ENCODE assay signal across 8 cellular contexts in genomic region chr15:92900712-92901052, GRCh38. TPM values are rescaled to one million over a fixed set of nuclear protein-coding genes. Genes with fewer than 3 reads are reported as not detected.
DNase-seq lines count a peak whose midpoint lies in the region; ATAC-seq, FAIRE-seq and TF ChIP-seq lines count a peak whose summit lies in the region.

No MANE protein-coding gene starts in this region.

- H3K4me3 ChIP-seq in ascending aorta = peak overlapping the region; percentile 71 to 78
- peak overlapping the region; percentile 88 to 89 (median 88) for H3K4me3 ChIP-seq in HepG2 (replicated peaks in 1 of 3; ENCODE audit: insufficient read depth in 1 of 3, low read depth in 2 of 3, low read length in 3 of 3)
- peak overlapping the region; percentile 34 to 69 (median 64) for H3K4me3 ChIP-seq in tibial nerve

- peaks cover 95% of the 10 kb centered on the region for H3K79me2 ChIP-seq in HepG2 (ENCODE audit: insufficient read depth, low read length)

- no peaks in the 10 kb centered on the region for H3K27me3 ChIP-seq in ascending aorta
- H3K27me3 ChIP-seq in HepG2 (ENCODE audit: control insufficient read depth in 1 of 2, insufficient read depth in 2 of 2, low read length in 2 of 2) = no peaks in the 10 kb centered on the region; a peak in 1 of 5 replicates
- no peaks in the 10 kb centered on the region for H3K27me3 ChIP-seq in tibial nerve

- TF ChIP-seq CTCF in ascending aorta (IDR thresholded peaks at IDR 0.05) = no peak
- no peak for TF ChIP-seq CTCF in HepG2 (CRISPR knock-in tag; IDR thresholded peaks at IDR 0.05)
- no peak for TF ChIP-seq CTCF in tibial nerve (IDR thresholded peaks at IDR 0.05)

- TF ChIP-seq EP300 in HepG2 (IDR thresholded peaks at IDR 0.05; ENCODE audit: low read depth in 2 of 2, low read length in 2 of 2) = no peak
- no peak for TF ChIP-seq EP300 in HepG2 (CRISPR knock-in tag; IDR thresholded peaks at IDR 0.05; ENCODE audit: borderline replicate concordance)
- no peak for TF ChIP-seq EP300 in tibial nerve (IDR thresholded peaks at IDR 0.05)

- in situ Hi-C loops in HepG2 (cut with HindIII; ENCODE audit: extremely low pct_ligation_motif_present, low pct_unique_long_range_greater_than_20kb) = no loop called here

- peaks cover 83% of the 10 kb centered on the region for H3K36me3 Mint-ChIP-seq in activated naive CD4-positive, alpha-beta T cell treated with anti-CD3 and anti-CD28 coated beads for 36 hours (ENCODE audit: low read depth)

- H3K36me3 ChIP-seq in ascending aorta = peaks cover 11 to 20% of the 10 kb centered on the region in 2 donors
- peaks cover 1 to 27% of the 10 kb centered on the region in 2 experiments; a peak in 4 of 5 replicates for H3K36me3 ChIP-seq in HepG2 (replicated peaks in 1 of 2; ENCODE audit: control insufficient read depth in 1 of 2, insufficient read depth in 2 of 2, low read length in 2 of 2)
- peaks cover 0 to 8% (median 0%) of the 10 kb centered on the region in 3 donors for H3K36me3 ChIP-seq in tibial nerve

- ATAC-seq in HepG2 = no peak
- no peak for ATAC-seq in GM18861 (IDR thresholded peaks at IDR 0.05; ENCODE audit: unreplicated experiment)

- no peak overlapping the region for H2AFZ ChIP-seq in HepG2 (ENCODE audit: low read length)

- peaks cover 47% of the 10 kb centered on the region for H3K4me1 Mint-ChIP-seq in activated naive CD4-positive, alpha-beta T cell treated with anti-CD3 and anti-CD28 coated beads for 36 hours (ENCODE audit: low read depth)

- CTCF ChIA-PET in activated naive CD4-positive, alpha-beta T cell treated with anti-CD3 and anti-CD28 coated beads for 36 hours (lab: Charles Lee) = interaction anchor here (0.8 to 5.2 kb wide), 11 partner anchors 12 to 103 kb away, joined by 3 to 48 read pairs (median 6); no protein-coding TSS in a partner anchor
- CTCF ChIA-PET in HepG2 (lab: Yijun Ruan, JAX; ENCODE audit: low intra/inter-chr PET ratio, low total read pairs) = no interaction called here

- peaks cover 6% of the 10 kb centered on the region for H3K9me3 Mint-ChIP-seq in activated naive CD4-positive, alpha-beta T cell treated with anti-CD3 and anti-CD28 coated beads for 36 hours

- no peaks in the 10 kb centered on the region for H3K9me3 ChIP-seq in ascending aorta
- H3K9me3 ChIP-seq in HepG2 (ENCODE audit: low read length) = no peaks in the 10 kb centered on the region
- no peaks in the 10 kb centered on the region for H3K9me3 ChIP-seq in tibial nerve

- intact Hi-C loops in activated naive CD4-positive, alpha-beta T cell treated with anti-CD3 and anti-CD28 coated beads for 36 hours (cut with micrococcal nuclease) = loop anchor here (1.0 to 10.0 kb wide), 5 partner anchors 11 to 1334 kb away; partner anchors contain the start of gene MCTP2
- intact Hi-C loops in ascending aorta (cut with DNase I) (no loop called here), HepG2 (cut with micrococcal nuclease; ENCODE audit: unreplicated experiment) (loop anchor here (2.0 kb wide), 1 partner anchor 16 kb away; no protein-coding TSS in a partner anchor)

- POLR2A ChIA-PET in HepG2 (lab: Yijun Ruan, JAX) = interaction anchor here (0.7 to 10.5 kb wide), 18 partner anchors 8 to 186 kb away, joined by 3 to 185 read pairs (median 7); no protein-coding TSS in a partner anchor

- H4K20me1 ChIP-seq in HepG2 (ENCODE audit: insufficient read depth, low read length) = peaks cover 35% of the 10 kb centered on the region

- H3K4me1 ChIP-seq in ascending aorta (peaks cover 0 to 29% of the 10 kb centered on the region in 2 donors), HepG2 (ENCODE audit: insufficient read depth, low read length) (peaks cover 18% of the 10 kb centered on the region), tibial nerve (peaks cover 0 to 71% (median 37%) of the 10 kb centered on the region in 4 donors)

- FAIRE-seq in HepG2 (lab: Jason Lieb, UNC) = no peak

- peak overlapping the region; percentile 98 for H3K27ac Mint-ChIP-seq in activated naive CD4-positive, alpha-beta T cell treated with anti-CD3 and anti-CD28 coated beads for 36 hours

- peak overlapping the region; percentile 94 to 97 for H3K27ac ChIP-seq in ascending aorta
- peak overlapping the region; percentile 100 for H3K27ac ChIP-seq in HepG2 (ENCODE audit: extremely low read length, insufficient read depth, low read length)
- peak overlapping the region; percentile 90 to 99 (median 98) for H3K27ac ChIP-seq in tibial nerve

- peak overlapping the region; percentile 99 for H3K9ac ChIP-seq in HepG2 (ENCODE audit: insufficient read depth, low read depth, low read length)

- under 1% methylated on average over 6 of the region's 6 CpGs for WGBS in HepG2 (ENCODE audit: low lambda C conversion rate)
- WGBS in tibial nerve, 2 donors = 1 to 2% methylated on average over 6 of the region's 6 CpGs

- peak overlapping the region; percentile 96 for H3K4me3 Mint-ChIP-seq in activated naive CD4-positive, alpha-beta T cell treated with anti-CD3 and anti-CD28 coated beads for 36 hours

- TF ChIP-seq POLR2A in HepG2 (IDR thresholded peaks at IDR 0.05; ENCODE audit: insufficient read depth in 1 of 2, low read depth in 2 of 2, low read length in 2 of 2) (no peak), tibial nerve (IDR thresholded peaks at IDR 0.05) (no peak)

- peak overlapping the region; percentile 95 for H3K4me2 ChIP-seq in HepG2 (ENCODE audit: low read depth, low read length)

- DNase-seq in activated naive CD4-positive, alpha-beta T cell treated with anti-CD3 and anti-CD28 coated beads for 36 hours = no peak
- DNase-seq in activated naive CD4-positive, alpha-beta T cell treated with Interleukin-2 at 50 U/mL for 16 hours = no peak
- no peak for DNase-seq in ascending aorta (ENCODE audit: low spot score in 2 of 2)
- no peak for DNase-seq in HepG2 (ENCODE audit: low spot score)
- DNase-seq in tibial nerve (ENCODE audit: low spot score in 2 of 2) = no peak
- DNase-seq in NCI-H82 (lab: John Stamatoyannopoulos, UW) = no peak
- no peak for DNase-seq in epidermal melanocyte (ENCODE audit: insufficient read length, low spot score)

- BruUV-seq in HepG2 (replicated peaks; lab: Mats Ljungman, UMichigan) = no TSS peak

- peaks cover 4% of the 10 kb centered on the region for H3K27me3 Mint-ChIP-seq in activated naive CD4-positive, alpha-beta T cell treated with anti-CD3 and anti-CD28 coated beads for 36 hours (ENCODE audit: low read depth)

- no peak for TF ChIP-seq RAD21 in HepG2 (CRISPR knock-in tag; IDR thresholded peaks at IDR 0.05)

TF ChIP-seq in HepG2, 621 proteins besides CTCF, POLR2A, EP300 and RAD21:
- TF ChIP-seq MEIS1 (CRISPR knock-in tag; IDR thresholded peaks at IDR 0.05; ENCODE audit: borderline replicate concordance) (no peak), CEBPB (IDR thresholded peaks at IDR 0.05; ENCODE audit: borderline replicate concordance, low read depth, low read length) (peak; percentile 77; the same call in 1 of the 2 replicates), ATF4 (CRISPR knock-in tag; IDR thresholded peaks at IDR 0.05) (peak; percentile 33 to 80; a peak in 3 of 4 replicates), HOXA9 (CRISPR knock-in tag; IDR thresholded peaks at IDR 0.05; ENCODE audit: borderline replicate concordance) (no peak), ATF7 (IDR thresholded peaks at IDR 0.05) (peak; percentile 82), ATF7 (CRISPR knock-in tag; IDR thresholded peaks at IDR 0.05) (no peak), CEBPG (CRISPR knock-in tag; IDR thresholded peaks at IDR 0.05) (peak; percentile 55; the same call in 1 of the 2 replicates)

RNA-seq across cellular contexts. Expression of gene CHD2, which starts 0.6 kb away (rescaled TPM):
- 100 to 1,000 TPM; 164 to 185 TPM for total RNA-seq in activated naive CD4-positive, alpha-beta T cell treated with anti-CD3 and anti-CD28 coated beads for 36 hours
- total RNA-seq in ascending aorta (61.2 TPM), HepG2 (2016; rRNA removed; fragmentation: Illumina TruSeq; extraction: Trizol) (47.3 and 54.1 TPM in 2 replicates), tibial nerve (100 to 1,000 TPM in 2 of 4 donors, 10 to 100 TPM in 2; 96.5 to 133 (median 102) TPM)
- 130 and 158 TPM in 2 replicates for total RNA-seq in HepG2 (2016; cell fraction: cytosol; rRNA removed; fragmentation: Illumina TruSeq; extraction: Trizol; ENCODE audit: low read depth)
- 50.1 and 51.1 TPM in 2 replicates for total RNA-seq in HepG2 (2016; cell fraction: insoluble cytoplasmic fraction; rRNA removed; fragmentation: Illumina TruSeq; extraction: Trizol)
- total RNA-seq in HepG2 (2016; cell fraction: membrane; rRNA removed; fragmentation: Illumina TruSeq; extraction: Trizol) = 43.6 and 53.4 TPM in 2 replicates
- 176 and 185 TPM in 2 replicates for total RNA-seq in HepG2 (2016; cell fraction: nucleus; rRNA removed; fragmentation: Illumina TruSeq; extraction: Trizol)
- 54.0 and 71.7 TPM in 2 replicates for polyA plus RNA-seq in HepG2 (2011; rRNA removed)
- polyA plus RNA-seq in HepG2 (2011; cell fraction: cytosol; rRNA removed) = 36.6 and 46.4 TPM in 2 replicates
- 160 and 205 TPM in 2 replicates for polyA plus RNA-seq in HepG2 (2011; cell fraction: nucleus; rRNA removed)
- polyA plus RNA-seq in HepG2 (2012) = 51.4 and 60.1 TPM in 2 replicates
- 2.6 and 2.7 TPM in 2 replicates for polyA plus RNA-seq in HepG2 (2016; cell fraction: cytosol; fragmentation: Illumina TruSeq; extraction: Trizol; ENCODE audit: low read depth)
- polyA plus RNA-seq in HepG2 (2016; cell fraction: insoluble cytoplasmic fraction; fragmentation: Illumina TruSeq; extraction: Trizol; ENCODE audit: low read depth) = 33.4 and 39.2 TPM in 2 replicates
- 5.7 and 7.2 TPM in 2 replicates for polyA plus RNA-seq in HepG2 (2016; cell fraction: membrane; fragmentation: Illumina TruSeq; extraction: Trizol; ENCODE audit: low read depth)
- polyA plus RNA-seq in HepG2 (2016; cell fraction: nucleus; fragmentation: Illumina TruSeq; extraction: Trizol; ENCODE audit: insufficient read depth, low read depth) = 104 and 120 TPM in 2 replicates
- polyA minus RNA-seq in HepG2 (2011; rRNA and poly(A)+ RNA removed; ENCODE audit: low replicate concordance) = 70.2 and 75.7 TPM in 2 replicates
- polyA minus RNA-seq in HepG2 (2011; cell fraction: cytosol; rRNA and poly(A)+ RNA removed) = 53.5 and 70.4 TPM in 2 replicates
- polyA minus RNA-seq in HepG2 (2011; cell fraction: nucleus; rRNA and poly(A)+ RNA removed) = 605 and 632 TPM in 2 replicates
